In genomic region chr14:92626041-92626440, GRCh38 we compare ENCODE assay signal across 2 cellular contexts.
TF ChIP-seq lines count a peak whose summit lies in the region.

No MANE protein-coding gene starts in this region.

TF ChIP-seq in SK-N-SH, 30 proteins besides CTCF, POLR2A, EP300 and RAD21 (continued from another document):
- TF ChIP-seq ZBTB33 (IDR thresholded peaks at IDR 0.05; ENCODE audit: borderline replicate concordance, low read depth) (no peak), JUND (IDR thresholded peaks at IDR 0.05) (no peak)

TF ChIP-seq in SK-N-SH treated with all-trans-retinoic acid at 6 μM for 48 hours, 23 proteins besides CTCF, POLR2A, EP300 and RAD21 (continued from another document):
- no peak for TF ChIP-seq CREB5 (CRISPR knock-in tag; IDR thresholded peaks at IDR 0.05; ENCODE audit: low read depth)
- TF ChIP-seq CSDC2 (CRISPR knock-in tag; IDR thresholded peaks at IDR 0.05), result no peak
- no peak for TF ChIP-seq ISL1 (CRISPR knock-in tag; IDR thresholded peaks at IDR 0.05)
TF ChIP-seq in SK-N-SH treated with all-trans-retinoic acid at 6 μM for 48 hours: peak in this region for 0.
